2 cellular contexts compared by ENCODE assay signal in genomic region chr10:3861785-3862184, GRCh38.
TF ChIP-seq lines count a peak whose summit lies in the region.

No MANE protein-coding gene starts in this region.

TF ChIP-seq in IMR-90, 13 proteins besides CTCF, POLR2A, EP300 and RAD21:
- TF ChIP-seq RFX5 (IDR thresholded peaks at IDR 0.05; ENCODE audit: low read depth, low read length) (no peak), MXI1 (IDR thresholded peaks at IDR 0.05; ENCODE audit: borderline replicate concordance, low read depth, low read length) (no peak), FOS (IDR thresholded peaks at IDR 0.05; ENCODE audit: low read depth, low read length) (no peak), SMC3 (IDR thresholded peaks at IDR 0.05; ENCODE audit: low read depth, low read length) (no peak), USF2 (IDR thresholded peaks at IDR 0.05; ENCODE audit: low read depth, low read length) (no peak), CEBPB (IDR thresholded peaks at IDR 0.05; ENCODE audit: low read depth, low read length) (no peak), NFE2L2 (IDR thresholded peaks at IDR 0.05; ENCODE audit: low read depth, low read length) (no peak), RCOR1 (IDR thresholded peaks at IDR 0.05; ENCODE audit: insufficient replicate concordance, low read length) (no peak), ELK1 (IDR thresholded peaks at IDR 0.05; ENCODE audit: borderline replicate concordance, low read depth, low read length) (no peak), CHD1 (IDR thresholded peaks at IDR 0.05; ENCODE audit: low read depth, low read length) (no peak), MAZ (IDR thresholded peaks at IDR 0.05; ENCODE audit: borderline replicate concordance, low read depth, low read length) (no peak), BHLHE40 (IDR thresholded peaks at IDR 0.05; ENCODE audit: low read depth, low read length) (no peak), MAFK (IDR thresholded peaks at IDR 0.05; ENCODE audit: low read depth, low read length) (no peak)

TF ChIP-seq in endothelial cell of umbilical vein, 7 proteins besides CTCF, POLR2A, EP300 and RAD21:
- TF ChIP-seq POLR2AphosphoS5 (IDR thresholded peaks at IDR 0.05; ENCODE audit: insufficient read depth, low read depth, low read length) = no peak
- no peak for TF ChIP-seq EZH2 (IDR thresholded peaks at IDR 0.05; ENCODE audit: borderline replicate concordance, low read depth, low read length, severe bottlenecking)
- TF ChIP-seq MYC (IDR thresholded peaks at IDR 0.05; ENCODE audit: low read depth, low read length) = no peak
- TF ChIP-seq GATA2 (IDR thresholded peaks at IDR 0.05; ENCODE audit: insufficient read depth, insufficient read length, low read depth, low read length) = no peak
- TF ChIP-seq JUN (IDR thresholded peaks at IDR 0.05; ENCODE audit: borderline replicate concordance, insufficient read depth, insufficient read length, low read depth) = no peak
- no peak for TF ChIP-seq FOS (IDR thresholded peaks at IDR 0.05; ENCODE audit: borderline replicate concordance, insufficient read depth, low read length)
- TF ChIP-seq MAX (IDR thresholded peaks at IDR 0.05; ENCODE audit: insufficient read depth, insufficient read length) = no peak
